In genomic region chr9:96305171-96305570, GRCh38 we compare ENCODE assay signal across 25 cellular contexts. TPM values are rescaled to one million over a fixed set of nuclear protein-coding genes. Genes with fewer than 3 reads are reported as not detected.
"Had no signal": no experiment of that assay in that cellular context is flagged by ENCODE, and none has a peak within 500 bp of the region (broad histone marks: within the 10 kb centered on the region; RNA-seq: fewer than 3 reads in every experiment).

No MANE protein-coding gene starts in this region.

- H3K4me1 ChIP-seq: colonic mucosa, esophagus squamous epithelium, gastroesophageal sphincter, left ventricle myocardium inferior, lower lobe of right lung, psoas muscle, right lobe of liver, spleen, tibial artery, upper lobe of left lung, uterus had no signal

- H3K4me3 Mint-ChIP-seq: memory B cell; nephron; stimulated activated memory B cell treated with anti-CD40 and anti-IgM and Interleukin-4, amounts not matched to agents 10 μg/mL and 1 μg/mL and 100 μg/mL, for 72 hours; stimulated activated naive CD8-positive, alpha-beta T cell treated with anti-CD3 and anti-CD28 coated beads, Interleukin-15, Interleukin-2, amounts not matched to agents 100 ng/mL and 50 ng/mL, for 24 hours had no signal

- H3K27ac Mint-ChIP-seq: memory B cell; naive B cell; nephron; stimulated activated memory B cell treated with anti-CD40 and anti-IgM and Interleukin-4, amounts not matched to agents 10 μg/mL and 1 μg/mL and 100 μg/mL, for 72 hours; stimulated activated naive CD8-positive, alpha-beta T cell treated with anti-CD3 and anti-CD28 coated beads, Interleukin-15, Interleukin-2, amounts not matched to agents 100 ng/mL and 50 ng/mL, for 24 hours had no signal

- H3K4me3 ChIP-seq: colonic mucosa, esophagus squamous epithelium, gastroesophageal sphincter, left ventricle myocardium inferior, lower lobe of right lung, psoas muscle, right lobe of liver, spleen, tibial artery, upper lobe of left lung, uterus had no signal

- H3K9me3 ChIP-seq: colonic mucosa, esophagus squamous epithelium, gastroesophageal sphincter, lower lobe of right lung, neutrophil, psoas muscle, right lobe of liver, tibial artery, upper lobe of left lung, uterus had no signal

- H3K36me3 ChIP-seq: colonic mucosa, esophagus squamous epithelium, gastroesophageal sphincter, lower lobe of right lung, neutrophil, right lobe of liver, spleen, tibial artery, upper lobe of left lung, uterus had no signal

- H3K9me3 Mint-ChIP-seq: nephron; stimulated activated naive CD8-positive, alpha-beta T cell treated with anti-CD3 and anti-CD28 coated beads, Interleukin-15, Interleukin-2, amounts not matched to agents 100 ng/mL and 50 ng/mL, for 24 hours had no signal

- H3K27me3 Mint-ChIP-seq: stimulated activated memory B cell treated with anti-CD40 and anti-IgM and Interleukin-4, amounts not matched to agents 10 μg/mL and 1 μg/mL and 100 μg/mL, for 72 hours had no signal

- H3K27me3 ChIP-seq: colonic mucosa, esophagus squamous epithelium, gastroesophageal sphincter, right lobe of liver, spleen, tibial artery, upper lobe of left lung, uterus had no signal

- DNase-seq: colonic mucosa; dermis blood vessel endothelial cell; esophagus squamous epithelium; glutamatergic neuron; islet precursor cell; left ventricle myocardium inferior; lower lobe of right lung; naive B cell; psoas muscle; retina; right lobe of liver; spleen; stimulated activated CD4-positive, alpha-beta T cell treated with anti-CD3 and anti-CD28 coated beads, Interleukin-15, amount 100 ng/mL, for 24 hours; stimulated activated CD4-positive, alpha-beta T cell treated with anti-CD3 and anti-CD28 coated beads, Interleukin-1b, Interleukin-23, amount 100 ng/mL, for 48 hours; stimulated activated CD4-positive, alpha-beta T cell treated with anti-CD3 and anti-CD28 coated beads, Interleukin-4, amount 100 ng/mL, for 24 hours; tibial artery; upper lobe of left lung; uterus had no signal

- H3K27ac ChIP-seq: colonic mucosa, esophagus squamous epithelium, gastroesophageal sphincter, left ventricle myocardium inferior, lower lobe of right lung, neutrophil, psoas muscle, right lobe of liver, spleen, tibial artery, upper lobe of left lung, uterus had no signal

- H3K36me3 Mint-ChIP-seq: stimulated activated memory B cell treated with anti-CD40 and anti-IgM and Interleukin-4, amounts not matched to agents 10 μg/mL and 1 μg/mL and 100 μg/mL, for 72 hours had no signal

- ATAC-seq: gastroesophageal sphincter; lower lobe of right lung; psoas muscle; right lobe of liver; stimulated activated memory B cell treated with anti-CD40 and anti-IgM and Interleukin-4, amounts not matched to agents 10 μg/mL and 1 μg/mL and 100 μg/mL, for 72 hours had no signal

- H3K4me1 Mint-ChIP-seq: memory B cell; naive B cell; nephron; stimulated activated memory B cell treated with anti-CD40 and anti-IgM and Interleukin-4, amounts not matched to agents 10 μg/mL and 1 μg/mL and 100 μg/mL, for 72 hours had no signal

RNA-seq across cellular contexts. Expression of gene HSD17B3, which starts 3.2 kb away (rescaled TPM):
- total RNA-seq: colonic mucosa, dermis blood vessel endothelial cell, epithelial cell of proximal tubule had no signal
